ENCODE assay signal across 7 cellular contexts in the genomic region with DNA sequence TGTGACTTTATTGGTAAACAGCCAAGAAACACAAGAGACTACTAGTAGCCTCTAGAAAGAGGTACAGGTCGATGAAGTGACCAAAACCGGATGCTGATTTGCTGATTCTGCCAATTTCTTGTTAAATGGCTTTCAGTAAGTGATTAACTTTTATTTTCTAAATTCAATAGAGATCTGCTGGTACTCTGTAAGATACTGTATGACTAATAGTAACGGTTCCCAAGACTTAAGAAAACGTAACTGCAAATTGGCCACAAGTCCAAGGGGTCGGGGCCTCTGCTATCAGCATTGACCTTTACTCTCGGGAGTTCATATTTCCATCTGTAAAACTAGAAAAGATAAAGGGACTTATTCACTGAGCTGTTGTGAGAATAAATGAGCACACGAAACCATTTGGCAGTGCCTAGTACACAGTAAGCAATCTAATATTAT. TPM values are rescaled to one million over a fixed set of nuclear protein-coding genes. Genes with fewer than 3 reads are reported as not detected.
DNase-seq lines count a peak whose midpoint lies in the region; ATAC-seq and TF ChIP-seq lines count a peak whose summit lies in the region.

No MANE protein-coding gene starts in this region.

- DNase-seq in cardiac fibroblast (ENCODE audit: low read depth in 2 of 2) (peak; percentile 14 to 35), retinal pigment epithelial cell (ENCODE audit: low read depth) (no peak), Ammon's horn (ENCODE audit: low spot score) (no peak), occipital lobe (lab: John Stamatoyannopoulos, UW) (no peak)

- peaks cover 16% of the 10 kb centered on the region; the same call in 1 of the 2 replicates for H3K4me1 ChIP-seq in HUES48 (ENCODE audit: control insufficient read depth, insufficient read depth, low read length)

- H3K27me3 ChIP-seq in HUES48 (ENCODE audit: control insufficient read depth, insufficient read depth, low read length): no peaks in the 10 kb centered on the region

- peak; percentile 30 for ATAC-seq in GM18909 (IDR thresholded peaks at IDR 0.05; ENCODE audit: poor library complexity, unreplicated experiment)
- ATAC-seq in HG02642 (IDR thresholded peaks at IDR 0.05; ENCODE audit: poor library complexity, unreplicated experiment): no peak

- H3K36me3 ChIP-seq in HUES48 (ENCODE audit: control insufficient read depth, insufficient read depth, low read length): peaks cover 5% of the 10 kb centered on the region; the same call in 1 of the 2 replicates

- no peak for TF ChIP-seq CTCF in cardiac fibroblast (IDR thresholded peaks at IDR 0.05; ENCODE audit: low read depth, low read length)
- TF ChIP-seq CTCF in retinal pigment epithelial cell (conservative IDR thresholded peaks at IDR 0.05; ENCODE audit: low read depth, low read length): no peak

- no peak overlapping the region for H3K27ac ChIP-seq in HUES48 (ENCODE audit: low read depth, low read length)

- H3K9ac ChIP-seq in HUES48 (ENCODE audit: low read depth, low read length): no peak overlapping the region

- H3K4me3 ChIP-seq in HUES48 (ENCODE audit: low read depth, low read length) (peak overlapping the region; percentile 94), cardiac fibroblast (replicated peaks in 1 of 2; ENCODE audit: low read depth in 2 of 2, low read length in 2 of 2) (peak overlapping the region; percentile 68 to 77), retinal pigment epithelial cell (ENCODE audit: low read length) (peak overlapping the region; percentile 68)

- H3K9me3 ChIP-seq in HUES48 (ENCODE audit: control insufficient read depth, insufficient read depth, low read length): no peaks in the 10 kb centered on the region

RNA-seq across cellular contexts. Expression of gene FAM3C, which starts 1.4 kb away (rescaled TPM):
- total RNA-seq in occipital lobe: 117 TPM

Comparison
In these comparisons a context has a peak if more than half of its experiments do, and no peak if none do; other contexts are left out.
1. DNase-seq: peak in cardiac fibroblast (2 of 2); none in retinal pigment epithelial cell (single experiment), Ammon's horn (single experiment) and occipital lobe (single experiment).
2. Peak in every context shown above with its lines, with median percentiles within 50 percentile points of each other: H3K4me3 ChIP-seq.